ENCODE assay signal across 13 cellular contexts in genomic region chr1:52416811-52417210, GRCh38.
"Had no signal": no experiment of that assay in that cellular context is flagged by ENCODE, and none has a peak within 500 bp of the region (broad histone marks: within the 10 kb centered on the region; RNA-seq: fewer than 3 reads in every experiment).

No MANE protein-coding gene starts in this region.

- FAIRE-seq: small intestine had no signal

- DNase-seq: foreskin melanocyte; head of caudate nucleus; hippocampal formation; kidney glomerular epithelial cell; midbrain; naive B cell; posterior cingulate gyrus; small intestine; stimulated activated CD4-positive, alpha-beta T cell treated with anti-CD3 and anti-CD28 coated beads, Interleukin-12 subunit alpha, Interleukin-12 subunit beta, amount 100 ng/mL, for 4 hours; stimulated activated naive CD4-positive, alpha-beta T cell treated with Interleukin-2 at 50 U/mL for 16 hours; trophoblast cell had no signal

- H3K4me1 Mint-ChIP-seq: naive B cell had no signal

- H3K4me1 ChIP-seq: right atrium auricular region had no signal

- H3K4me3 ChIP-seq: right atrium auricular region had no signal

- H3K27ac ChIP-seq: neutrophil, right atrium auricular region had no signal

- H3K27me3 Mint-ChIP-seq: naive B cell had no signal

- H3K4me3 Mint-ChIP-seq: naive B cell had no signal

- H3K27me3 ChIP-seq: neutrophil, right atrium auricular region had no signal

- H3K9me3 Mint-ChIP-seq: naive B cell had no signal

- H3K9me3 ChIP-seq: neutrophil, right atrium auricular region had no signal
